Comparison of ENCODE assay signal across 14 cellular contexts in the genomic region with DNA sequence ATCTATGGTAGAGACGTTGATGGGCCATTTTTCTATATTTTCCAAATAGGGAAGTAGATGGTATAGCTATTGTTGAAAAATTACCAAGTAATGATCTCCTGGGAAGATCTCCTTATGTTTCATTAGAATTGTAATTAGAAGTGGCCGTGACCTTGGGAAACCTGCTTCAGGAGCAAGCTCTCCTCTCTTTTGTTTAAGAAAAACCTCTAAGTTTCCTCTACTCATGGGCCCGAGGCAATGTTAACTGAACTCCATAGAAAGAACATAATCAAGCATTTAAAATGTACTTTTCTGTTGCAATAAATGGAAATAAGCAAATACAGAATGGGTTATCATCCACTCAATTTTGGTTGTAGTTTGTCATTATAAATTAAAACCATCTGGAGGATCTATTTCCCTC.
A peak's percentile ranks its signal among the peaks of the same experiment; 100 is the strongest.
DNase-seq lines count a peak whose midpoint lies in the region; ATAC-seq and TF ChIP-seq lines count a peak whose summit lies in the region.
"Had no signal": no experiment of that assay in that cellular context is flagged by ENCODE, and none has a peak within 500 bp of the region (broad histone marks: within the 10 kb centered on the region; RNA-seq: fewer than 3 reads in every experiment).

No MANE protein-coding gene starts in this region.

- no peak overlapping the region for H3K4me3 Mint-ChIP-seq in chondrocyte (ENCODE audit: unreplicated experiment)
- H3K4me3 Mint-ChIP-seq in osteocyte (ENCODE audit: unreplicated experiment), result no peak overlapping the region
- H3K4me3 Mint-ChIP-seq: B cell; CD8-positive, alpha-beta T cell had no signal

- TF ChIP-seq CTCF in RWPE2 (IDR thresholded peaks at IDR 0.05; ENCODE audit: poor library complexity, severe bottlenecking) (no peak), chondrocyte (IDR thresholded peaks at IDR 0.05) (no peak), osteocyte (IDR thresholded peaks at IDR 0.05) (no peak)

- H3K36me3 Mint-ChIP-seq in chondrocyte (ENCODE audit: low read depth), result peaks cover 2% of the 10 kb centered on the region
- H3K36me3 Mint-ChIP-seq in osteocyte (ENCODE audit: unreplicated experiment), result no peaks in the 10 kb centered on the region
- H3K36me3 Mint-ChIP-seq: CD8-positive, alpha-beta T cell had no signal

- peak overlapping the region; percentile 78 for H3K27ac Mint-ChIP-seq in chondrocyte (ENCODE audit: unreplicated experiment)
- peak overlapping the region; percentile 2 for H3K27ac Mint-ChIP-seq in osteocyte (ENCODE audit: unreplicated experiment)
- H3K27ac Mint-ChIP-seq: B cell; CD8-positive, alpha-beta T cell had no signal

- no peaks in the 10 kb centered on the region for H3K27me3 Mint-ChIP-seq in chondrocyte (ENCODE audit: low read depth)
- no peaks in the 10 kb centered on the region for H3K27me3 Mint-ChIP-seq in osteocyte (ENCODE audit: unreplicated experiment)
- H3K27me3 Mint-ChIP-seq: B cell had no signal

- H3K27me3 ChIP-seq in RWPE2 (ENCODE audit: insufficient read depth, poor library complexity, severe bottlenecking) (no peaks in the 10 kb centered on the region), H7 (ENCODE audit: control insufficient read depth, insufficient read depth, low read length) (no peaks in the 10 kb centered on the region)
- H3K27me3 ChIP-seq: BLaER1 treated with 17β-estradiol and CSF1 and Interleukin-3, amounts not matched to agents 10 nM and 100 nM had no signal

- H3K36me3 ChIP-seq in RWPE2 (ENCODE audit: low read depth), result no peaks in the 10 kb centered on the region
- H3K36me3 ChIP-seq in H7 (replicated peaks; ENCODE audit: control insufficient read depth, insufficient read depth, low read length), result no peaks in the 10 kb centered on the region
- H3K36me3 ChIP-seq: BLaER1 treated with 17β-estradiol and CSF1 and Interleukin-3, amounts not matched to agents 10 nM and 100 nM had no signal

- no peak overlapping the region for H3K4me3 ChIP-seq in RWPE2 (ENCODE audit: severe bottlenecking)
- H3K4me3 ChIP-seq in H7 (ENCODE audit: insufficient read depth, low read depth, low read length), result no peak overlapping the region
- H3K4me3 ChIP-seq: BLaER1 treated with 17β-estradiol and CSF1 and Interleukin-3, amounts not matched to agents 10 nM and 100 nM; GM12878; GM23248 had no signal

- H3K27ac ChIP-seq in RWPE2 (ENCODE audit: poor library complexity, severe bottlenecking), result peak overlapping the region; percentile 28
- H3K27ac ChIP-seq: BLaER1 treated with 17β-estradiol and CSF1 and Interleukin-3, amounts not matched to agents 10 nM and 100 nM; GM23248 had no signal

- H3K9me3 ChIP-seq in RWPE2 (ENCODE audit: severe bottlenecking), result no peaks in the 10 kb centered on the region
- H3K9me3 ChIP-seq: BLaER1 treated with 17β-estradiol and CSF1 and Interleukin-3, amounts not matched to agents 10 nM and 100 nM had no signal

- ATAC-seq in RWPE2 (ENCODE audit: low read depth), result no peak
- ATAC-seq: CD8-positive, alpha-beta T cell; GM12878 had no signal

- H3K4me1 Mint-ChIP-seq in chondrocyte (ENCODE audit: low read depth) (peaks cover 64% of the 10 kb centered on the region), osteocyte (ENCODE audit: unreplicated experiment) (peaks cover 32% of the 10 kb centered on the region)
- H3K4me1 Mint-ChIP-seq: B cell had no signal

- peaks cover 13% of the 10 kb centered on the region for H3K4me1 ChIP-seq in RWPE2 (ENCODE audit: insufficient read depth, poor library complexity, severe bottlenecking)
- H3K4me1 ChIP-seq: BLaER1 treated with 17β-estradiol and CSF1 and Interleukin-3, amounts not matched to agents 10 nM and 100 nM had no signal

- H3K9me3 Mint-ChIP-seq in chondrocyte (ENCODE audit: low read depth) (peaks cover 7% of the 10 kb centered on the region), osteocyte (ENCODE audit: unreplicated experiment) (peaks cover 9% of the 10 kb centered on the region)
- H3K9me3 Mint-ChIP-seq: CD8-positive, alpha-beta T cell had no signal

- no peak for DNase-seq in RWPE2 (ENCODE audit: low spot score)
- no peak for DNase-seq in chondrocyte (ENCODE audit: low spot score)
- no peak for DNase-seq in osteocyte (ENCODE audit: extremely low spot score, unreplicated experiment)
- DNase-seq in GDM1 (lab: John Stamatoyannopoulos, UW), result no peak
- DNase-seq in SKM-1 treated with dmso at 0.1 percent for 144 hours (lab: John Stamatoyannopoulos, UW; ENCODE audit: unreplicated experiment), result no peak
- DNase-seq in H7, result no peak
- DNase-seq: Calu3; CD8-positive, alpha-beta T cell; DMS79 treated with DMSO at 0.1 percent for 48 hours; HCEC 1CT had no signal
